ENCODE assay signal across 8 cellular contexts in the genomic region with DNA sequence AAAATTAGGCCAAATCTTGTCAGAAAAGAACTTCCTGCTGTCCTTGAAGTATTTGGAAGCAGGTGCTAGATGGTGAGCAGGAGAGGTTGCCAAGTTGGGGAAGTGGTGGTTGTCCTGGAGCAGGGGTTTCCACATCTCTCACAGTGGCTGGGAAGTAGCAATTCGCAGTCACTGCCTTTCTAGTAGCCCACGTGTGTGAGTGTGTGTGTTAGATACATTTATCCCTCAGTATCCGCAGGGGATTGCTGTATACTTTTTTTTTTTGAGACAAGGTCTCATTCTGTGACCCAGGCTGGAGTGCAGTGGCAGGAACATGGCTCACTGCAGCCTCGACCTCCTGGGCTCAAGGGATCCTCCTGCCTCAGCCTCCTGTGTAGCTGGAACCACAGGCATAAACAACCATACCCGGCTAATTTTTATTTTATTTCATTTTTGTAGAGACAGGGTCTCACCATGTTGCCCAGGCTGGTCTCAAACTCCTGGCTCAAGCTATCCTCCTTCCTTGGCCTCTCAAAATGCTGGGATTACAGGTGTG. TPM values are rescaled to one million over a fixed set of nuclear protein-coding genes. Genes with fewer than 3 reads are reported as not detected.
DNase-seq lines count a peak whose midpoint lies in the region; ATAC-seq lines count a peak whose summit lies in the region.

No MANE protein-coding gene starts in this region.

- H3K27me3 ChIP-seq in adipocyte (replicated peaks; ENCODE audit: control insufficient read depth, insufficient read depth, low read length) (no peaks in the 10 kb centered on the region), iPS-15b (ENCODE audit: control insufficient read depth, insufficient read depth, low read length) (no peaks in the 10 kb centered on the region), skeletal muscle tissue (ENCODE audit: control insufficient read depth in 3 of 3, insufficient read depth in 3 of 3, low read length in 3 of 3) (no peaks in the 10 kb centered on the region)

- peaks cover 4% of the 10 kb centered on the region for H3K36me3 ChIP-seq in adipocyte (ENCODE audit: control insufficient read depth, insufficient read depth, low read length, severe bottlenecking)
- H3K36me3 ChIP-seq in iPS-15b (ENCODE audit: control insufficient read depth, insufficient read depth, low read length): peaks cover 10% of the 10 kb centered on the region
- H3K36me3 ChIP-seq in skeletal muscle tissue (ENCODE audit: control insufficient read depth in 3 of 3, insufficient read depth in 3 of 3, low read length in 3 of 3): peaks cover 4 to 10% (median 5%) of the 10 kb centered on the region in 3 donors

- peak overlapping the region; percentile 100 for H3K9ac ChIP-seq in adipocyte (ENCODE audit: low read length)
- H3K9ac ChIP-seq in iPS-15b (ENCODE audit: low read depth, low read length): peak overlapping the region; percentile 96
- peak overlapping the region; percentile 96 to 99 (median 99) for H3K9ac ChIP-seq in skeletal muscle tissue (ENCODE audit: low read depth in 1 of 3, low read length in 3 of 3)

- H3K4me3 ChIP-seq in adipocyte (ENCODE audit: low read length) (peak overlapping the region; percentile 99), iPS-15b (ENCODE audit: low read depth, low read length) (peak overlapping the region; percentile 92), skeletal muscle tissue (ENCODE audit: low read length in 3 of 3) (peak overlapping the region; percentile 93 to 99 (median 98))

- peak overlapping the region; percentile 87 for H3K27ac ChIP-seq in skeletal muscle tissue (ENCODE audit: low read depth, low read length)

- H3K9me3 ChIP-seq in adipocyte (ENCODE audit: control insufficient read depth, low read length) (no peaks in the 10 kb centered on the region), iPS-15b (ENCODE audit: control insufficient read depth, insufficient read depth, low read length) (no peaks in the 10 kb centered on the region), skeletal muscle tissue (ENCODE audit: control insufficient read depth in 3 of 3, low read length in 3 of 3) (no peaks in the 10 kb centered on the region)

- DNase-seq in activated CD4-positive, alpha-beta T cell treated with anti-CD3 and anti-CD28 coated beads for 48 hours: peak; percentile 27
- no peak for DNase-seq in activated CD4-positive, alpha-beta T cell treated with anti-CD3 and anti-CD28 coated beads, Interleukin-2, amount 50 U/mL, for 1 hour
- DNase-seq in NCI-H146 (lab: John Stamatoyannopoulos, UW): peak; percentile 30
- DNase-seq in adipocyte (ENCODE audit: low read depth): peak; percentile 54
- DNase-seq in GM19240 (ENCODE audit: insufficient read length, low spot score): no peak

- no peak for ATAC-seq in GM21381 (IDR thresholded peaks at IDR 0.05; ENCODE audit: unreplicated experiment)

- H3K4me1 ChIP-seq in adipocyte (ENCODE audit: control insufficient read depth, insufficient read depth, low read length) (peaks cover 20% of the 10 kb centered on the region), iPS-15b (ENCODE audit: control insufficient read depth, insufficient read depth, low read length) (peaks cover 2% of the 10 kb centered on the region), skeletal muscle tissue (ENCODE audit: control insufficient read depth in 3 of 3, insufficient read depth in 3 of 3, low read length in 3 of 3) (peaks cover 13 to 19% (median 13%) of the 10 kb centered on the region in 3 donors)

RNA-seq across cellular contexts. Expression of gene PPCDC, which starts 0.8 kb away (rescaled TPM):
- total RNA-seq in skeletal muscle tissue: 4.7 TPM

RNA-seq across cellular contexts. Expression of gene SCAMP5, which starts 28.8 kb away (rescaled TPM):
- 1.6 TPM for total RNA-seq in skeletal muscle tissue

Comparison
In these comparisons a context has a peak if more than half of its experiments do, and no peak if none do; other contexts are left out.
1. DNase-seq: peak in activated CD4-positive, alpha-beta T cell treated with anti-CD3 and anti-CD28 coated beads for 48 hours (single experiment), NCI-H146 (single experiment) and adipocyte (single experiment); none in activated CD4-positive, alpha-beta T cell treated with anti-CD3 and anti-CD28 coated beads, Interleukin-2, amount 50 U/mL, for 1 hour (single experiment) and GM19240 (single experiment).
2. Peak in every context shown above with its lines, with median percentiles within 50 percentile points of each other: H3K4me3 ChIP-seq and H3K9ac ChIP-seq.